8 cellular contexts compared by ENCODE assay signal in the genomic region with DNA sequence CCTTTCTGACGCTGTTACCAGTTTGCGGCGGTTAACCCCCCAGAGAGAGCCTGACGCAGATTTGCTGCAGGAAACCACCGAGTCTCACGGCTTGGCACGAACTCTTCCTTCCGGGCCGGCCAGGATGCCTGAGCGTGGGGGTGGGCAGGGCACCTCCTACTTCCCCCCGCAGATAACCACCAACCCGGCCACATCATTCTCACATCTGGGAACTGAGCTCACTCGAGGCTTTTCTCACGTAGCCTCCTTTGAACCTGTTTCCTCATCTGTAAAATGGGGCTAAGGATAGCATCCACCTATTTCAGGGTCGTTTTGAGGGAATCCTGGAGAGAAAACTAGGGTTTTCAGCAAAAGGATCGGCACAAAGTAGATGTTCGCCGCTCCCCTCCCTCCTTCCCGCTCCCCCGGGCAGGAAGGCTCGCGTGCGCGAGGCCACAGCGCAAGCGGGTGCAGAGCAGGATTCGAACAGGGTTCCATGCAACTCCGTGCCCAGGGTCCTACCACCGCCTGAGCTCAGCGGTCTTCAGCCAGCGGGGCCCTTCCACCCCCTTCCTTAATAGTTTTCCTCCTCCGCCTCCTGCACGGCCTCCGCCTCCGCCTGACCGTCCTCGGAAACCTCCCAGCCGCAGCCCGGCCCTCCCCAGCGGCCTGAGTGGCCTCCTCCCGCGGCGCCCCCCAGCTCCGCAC. TPM values are rescaled to one million over a fixed set of nuclear protein-coding genes. Genes with fewer than 3 reads are reported as not detected.
DNase-seq lines count a peak whose midpoint lies in the region; ATAC-seq and TF ChIP-seq lines count a peak whose summit lies in the region.

No MANE protein-coding gene starts in this region.

- POLR2A ChIA-PET in PC-3 (lab: Charles Lee; ENCODE audit: unreplicated experiment) = interaction anchor here (0.5 to 1.2 kb wide), 5 partner anchors 21 to 49 kb away, joined by 3 to 12 read pairs (median 4); partner anchors contain the start of gene DDIT4

- no peak overlapping the region for H4K8ac ChIP-seq in neuronal stem cell (ENCODE audit: low read depth, low read length)

- no peaks in the 10 kb centered on the region for H3K79me2 ChIP-seq in PC-3 (ENCODE audit: low read length)

- no peaks in the 10 kb centered on the region for H3K9me2 ChIP-seq in PC-3 (replicated peaks; ENCODE audit: low read length)

- H3K9me3 ChIP-seq in PC-3 (ENCODE audit: low read length) = no peaks in the 10 kb centered on the region
- no peaks in the 10 kb centered on the region for H3K9me3 ChIP-seq in neuronal stem cell (replicated peaks in 1 of 2; ENCODE audit: control insufficient read depth in 2 of 2, insufficient read depth in 1 of 2, low read depth in 1 of 2, low read length in 2 of 2)

- CTCF ChIA-PET in PC-3 (lab: Charles Lee) = interaction anchor here (1.0 kb wide), 1 partner anchor 23 kb away, joined by 3 read pairs; no protein-coding TSS in a partner anchor

- no peaks in the 10 kb centered on the region for H3F3A ChIP-seq in PC-3 (ENCODE audit: low read length, unreplicated experiment)

- H3K9me3 Mint-ChIP-seq in activated T-cell treated with anti-CD3 and anti-CD28 coated beads, Interleukin-2, amount 50 U/mL, for 72 hours = peaks cover 0 to 3% of the 10 kb centered on the region in 2 donors

- DNase-seq in PC-3 (peak; percentile 74), fibroblast of pulmonary artery (ENCODE audit: low read depth) (peak; percentile 99), neuronal stem cell (ENCODE audit: low spot score) (no peak), superior temporal gyrus (ENCODE audit: extremely low spot score) (peak; percentile 30), NCI-H2107 (lab: John Stamatoyannopoulos, UW) (no peak)
- DNase-seq in activated T-cell treated with anti-CD3 and anti-CD28 coated beads, Interleukin-2, amount 50 U/mL, for 72 hours = peak; percentile 96 to 99

- H2BK120ac ChIP-seq in neuronal stem cell (ENCODE audit: low read depth, low read length) = no peak overlapping the region

- H2BK12ac ChIP-seq in neuronal stem cell (ENCODE audit: low read length) = peak overlapping the region; percentile 76

- peak overlapping the region; percentile 89 for H3K23ac ChIP-seq in neuronal stem cell (ENCODE audit: low read depth, low read length, poor library complexity)

- H3K4ac ChIP-seq in neuronal stem cell (ENCODE audit: low read length) = no peak overlapping the region

- ATAC-seq in GM18502 (IDR thresholded peaks at IDR 0.05; ENCODE audit: poor library complexity, unreplicated experiment) = peak; percentile 56
- peak; percentile 56 for ATAC-seq in HG02885 (IDR thresholded peaks at IDR 0.05; ENCODE audit: poor library complexity, unreplicated experiment)
- ATAC-seq in PC-3 = peak; percentile 51
- peak; percentile 58 to 64 for ATAC-seq in activated T-cell treated with anti-CD3 and anti-CD28 coated beads, Interleukin-2, amount 50 U/mL, for 72 hours (replicated peaks in 1 of 2)

- H3K79me1 ChIP-seq in neuronal stem cell (ENCODE audit: low read depth, low read length) = peaks cover 4% of the 10 kb centered on the region

- no peak overlapping the region for H3K14ac ChIP-seq in neuronal stem cell (ENCODE audit: low read length)

- TF ChIP-seq CTCF in PC-3 (conservative IDR thresholded peaks at IDR 0.05; ENCODE audit: low read depth, low read length) = no peak
- TF ChIP-seq CTCF in fibroblast of pulmonary artery (IDR thresholded peaks at IDR 0.05; ENCODE audit: low read length, missing control alignments) = no peak

- H3K27ac Mint-ChIP-seq in activated T-cell treated with anti-CD3 and anti-CD28 coated beads, Interleukin-2, amount 50 U/mL, for 72 hours = peak overlapping the region; percentile 92

- peak overlapping the region; percentile 75 to 80 for H3K4me3 Mint-ChIP-seq in activated T-cell treated with anti-CD3 and anti-CD28 coated beads, Interleukin-2, amount 50 U/mL, for 72 hours

- H3K4me1 Mint-ChIP-seq in activated T-cell treated with anti-CD3 and anti-CD28 coated beads, Interleukin-2, amount 50 U/mL, for 72 hours (ENCODE audit: low read depth) = peaks cover 72% of the 10 kb centered on the region

- peak overlapping the region; percentile 66 for H3K4me3 ChIP-seq in PC-3 (ENCODE audit: low read length)
- peak overlapping the region; percentile 55 for H3K4me3 ChIP-seq in fibroblast of pulmonary artery (replicated peaks; ENCODE audit: low read depth, low read length)
- peak overlapping the region; percentile 50 to 81 for H3K4me3 ChIP-seq in neuronal stem cell (ENCODE audit: low read length in 2 of 2)

- H3K36me3 ChIP-seq in PC-3 (ENCODE audit: low read depth, low read length) (no peaks in the 10 kb centered on the region), neuronal stem cell (replicated peaks in 1 of 2; ENCODE audit: control insufficient read depth in 2 of 2, insufficient read depth in 2 of 2, low read length in 2 of 2) (no peaks in the 10 kb centered on the region)

- H3K9ac ChIP-seq in PC-3 (ENCODE audit: low read length) (peak overlapping the region; percentile 97), neuronal stem cell (ENCODE audit: low read depth, low read length, poor library complexity) (peak overlapping the region; percentile 33)

- intact Hi-C loops in PC-3 (cut with micrococcal nuclease) = no loop called here

- H2BK15ac ChIP-seq in neuronal stem cell (ENCODE audit: low read length) = no peak overlapping the region

- peak overlapping the region; percentile 3 for H2AK5ac ChIP-seq in neuronal stem cell (ENCODE audit: low read depth, low read length)

- H3K4me2 ChIP-seq in PC-3 (ENCODE audit: low read length) (peak overlapping the region; percentile 87), neuronal stem cell (ENCODE audit: insufficient read depth, low read length, poor library complexity, severe bottlenecking) (peak overlapping the region; percentile 62)

- H3K27me3 Mint-ChIP-seq in activated T-cell treated with anti-CD3 and anti-CD28 coated beads, Interleukin-2, amount 50 U/mL, for 72 hours (ENCODE audit: low read depth) = no peaks in the 10 kb centered on the region

- H3K27me3 ChIP-seq in PC-3 (ENCODE audit: low read length) (no peaks in the 10 kb centered on the region), neuronal stem cell (ENCODE audit: control insufficient read depth in 3 of 3, insufficient read depth in 3 of 3, low read depth in 1 of 3, low read length in 3 of 3) (no peaks in the 10 kb centered on the region)

- peaks cover 30% of the 10 kb centered on the region for H3K4me1 ChIP-seq in PC-3 (ENCODE audit: insufficient read depth, low read length)
- H3K4me1 ChIP-seq in neuronal stem cell (ENCODE audit: control insufficient read depth in 2 of 2, insufficient read depth in 1 of 2, low read depth in 1 of 2, low read length in 2 of 2) = peaks cover 18 to 20% of the 10 kb centered on the region in 2 donors

- TSS peak; percentile 96 for BruUV-seq in PC-3 (replicated peaks; lab: Mats Ljungman, UMichigan)

- H2BK5ac ChIP-seq in neuronal stem cell (ENCODE audit: low read length) = peak overlapping the region; percentile 11

- H2AFZ ChIP-seq in PC-3 (ENCODE audit: low read length) = peak overlapping the region; percentile 66
- H2AFZ ChIP-seq in neuronal stem cell (ENCODE audit: low read length) = peak overlapping the region; percentile 88

- H3K27ac ChIP-seq in PC-3 (ENCODE audit: low read length) = peak overlapping the region; percentile 97
- H3K27ac ChIP-seq in neuronal stem cell (replicated peaks; ENCODE audit: low read length) = peak overlapping the region; percentile 60

- peaks cover 3 to 7% of the 10 kb centered on the region in 2 donors for H3K36me3 Mint-ChIP-seq in activated T-cell treated with anti-CD3 and anti-CD28 coated beads, Interleukin-2, amount 50 U/mL, for 72 hours (ENCODE audit: insufficient read depth in 2 of 2)

- H3K18ac ChIP-seq in neuronal stem cell (ENCODE audit: low read length) = peak overlapping the region; percentile 20

- H4K91ac ChIP-seq in neuronal stem cell (ENCODE audit: low read depth, low read length, poor library complexity) = no peak overlapping the region

- WGBS in neuronal stem cell (ENCODE audit: extremely low coverage in 2 of 2, insufficient read length in 2 of 2, insufficient replicate concordance in 1 of 2), 2 donors = no CpG with 5 or more reads among the region's 44 CpGs

- no peaks in the 10 kb centered on the region for H4K20me1 ChIP-seq in PC-3 (ENCODE audit: low read length)

RNA-seq across cellular contexts. Expression of gene DDIT4, which starts 23.7 kb away (rescaled TPM):
- 68.9 and 94.2 TPM in 2 replicates for total RNA-seq in PC-3 (2014; rRNA removed)
- 1,000 to 10,000 TPM; 1,119 to 1,202 TPM for total RNA-seq in activated T-cell treated with anti-CD3 and anti-CD28 coated beads, Interleukin-2, amount 50 U/mL, for 72 hours
- polyA plus RNA-seq in neuronal stem cell (2013, experiment 1 of 2) = 58.0 TPM
- polyA plus RNA-seq in neuronal stem cell (2013, experiment 2 of 2) = 58.6 TPM

RNA-seq across cellular contexts. Expression of gene DNAJB12, which starts 57.3 kb away (rescaled TPM):
- 25.7 and 30.9 TPM in 2 replicates for total RNA-seq in PC-3 (2014; rRNA removed)
- 10 to 100 TPM; 24.1 to 25.2 TPM for total RNA-seq in activated T-cell treated with anti-CD3 and anti-CD28 coated beads, Interleukin-2, amount 50 U/mL, for 72 hours
- 10.8 TPM for polyA plus RNA-seq in neuronal stem cell (2013, experiment 1 of 2)
- 10.2 TPM for polyA plus RNA-seq in neuronal stem cell (2013, experiment 2 of 2)

Comparison
In these comparisons a context has a peak if more than half of its experiments do, and no peak if none do; other contexts are left out.
1. DNase-seq: peak in PC-3 (single experiment), activated T-cell treated with anti-CD3 and anti-CD28 coated beads, Interleukin-2, amount 50 U/mL, for 72 hours (2 of 2), fibroblast of pulmonary artery (single experiment) and superior temporal gyrus (single experiment); none in neuronal stem cell (single experiment) and NCI-H2107 (single experiment).
2. RNA of gene DDIT4, which starts 23.7 kb away (total RNA-seq): 1,119 to 1,202 TPM in activated T-cell treated with anti-CD3 and anti-CD28 coated beads, Interleukin-2, amount 50 U/mL, for 72 hours; 68.9 to 94.2 TPM in PC-3; every median in the first group is over 10 times any median in the second.
3. Peak in every context shown above with its lines, with median percentiles within 50 percentile points of each other: ATAC-seq and H3K4me3 ChIP-seq.